ENCODE assay signal across 17 cellular contexts in the genomic region with DNA sequence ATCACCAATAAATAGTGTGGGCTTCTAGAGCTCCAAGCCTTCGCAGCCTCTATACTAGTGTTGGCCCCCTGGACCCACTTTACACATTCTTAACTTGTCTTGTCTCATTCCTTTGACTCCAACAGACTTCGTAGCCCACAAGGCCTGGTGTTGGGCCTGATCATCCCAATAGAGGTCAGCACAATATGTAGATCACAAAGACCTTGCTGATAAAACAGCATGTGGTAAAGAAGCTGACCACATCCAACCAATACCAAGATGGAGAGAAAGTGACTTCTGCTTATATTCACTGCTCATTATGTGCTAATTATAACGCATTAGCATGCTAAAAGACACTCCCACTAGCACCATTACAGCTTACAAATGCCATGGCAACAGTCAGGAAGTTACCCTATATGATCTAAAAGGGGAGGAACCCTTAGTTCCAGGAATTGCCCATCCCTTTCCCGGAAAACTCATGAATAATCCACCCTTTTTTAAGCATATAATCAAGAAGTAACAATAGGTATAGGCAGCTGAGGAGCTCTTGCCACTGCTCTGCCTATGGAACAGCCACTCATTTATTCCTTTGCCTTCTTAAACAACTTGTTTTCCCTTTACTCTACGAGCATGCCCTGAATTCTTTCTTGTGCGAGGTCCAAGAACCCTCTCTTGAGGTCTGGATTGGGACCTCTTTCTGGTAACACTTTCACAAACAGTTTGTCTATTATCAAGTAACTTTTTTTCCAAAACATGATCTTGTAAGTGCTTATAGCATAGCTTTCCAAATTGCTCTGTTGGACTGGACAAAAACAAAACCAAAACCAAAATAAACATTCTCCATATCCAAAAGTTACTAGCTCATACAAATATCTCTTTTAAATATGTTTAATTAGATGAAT. TPM values are rescaled to one million over a fixed set of nuclear protein-coding genes. Genes with fewer than 3 reads are reported as not detected.
A peak's percentile ranks its signal among the peaks of the same experiment; 100 is the strongest.
DNase-seq lines count a peak whose midpoint lies in the region; FAIRE-seq and TF ChIP-seq lines count a peak whose summit lies in the region.
"Had no signal": no experiment of that assay in that cellular context is flagged by ENCODE, and none has a peak within 500 bp of the region (broad histone marks: within the 10 kb centered on the region; RNA-seq: fewer than 3 reads in every experiment).

No MANE protein-coding gene starts in this region.

- H2AFZ ChIP-seq in mesenchymal stem cell (ENCODE audit: low read depth, low read length), result no peak overlapping the region

- H2BK120ac ChIP-seq in mesenchymal stem cell (ENCODE audit: low read depth, low read length), result no peak overlapping the region

- no peak overlapping the region for H2BK12ac ChIP-seq in mesenchymal stem cell (ENCODE audit: low read length in 2 of 2)

- WGBS in mesenchymal stem cell, result 92% methylated on average over 6 of the region's 6 CpGs

- H3K14ac ChIP-seq in mesenchymal stem cell (ENCODE audit: low read length in 2 of 2), result no peak overlapping the region

- no peak overlapping the region for H2BK5ac ChIP-seq in mesenchymal stem cell (ENCODE audit: low read depth, low read length, poor library complexity, severe bottlenecking)

- TF ChIP-seq POLR2A in erythroblast (IDR thresholded peaks at IDR 0.05; ENCODE audit: low read length), result no peak

- no peaks in the 10 kb centered on the region for H3K36me3 ChIP-seq in mesenchymal stem cell (ENCODE audit: control insufficient read depth in 1 of 2, insufficient read depth in 2 of 2, low read depth in 1 of 2, low read length in 2 of 2)
- H3K36me3 ChIP-seq: ovary, spleen had no signal

- no peaks in the 10 kb centered on the region for H3K79me1 ChIP-seq in mesenchymal stem cell (replicated peaks; ENCODE audit: low read length, poor library complexity, severe bottlenecking)

- H3K27ac ChIP-seq in mesenchymal stem cell (ENCODE audit: low read length, poor library complexity, severe bottlenecking), result no peak overlapping the region
- H3K27ac ChIP-seq: ovary, spleen had no signal

- no peak overlapping the region for H3K4ac ChIP-seq in mesenchymal stem cell (ENCODE audit: low read depth in 1 of 2, low read length in 2 of 2)

- FAIRE-seq in A204.1 (lab: Jason Lieb, UNC), result peak; percentile 66
- FAIRE-seq: D721Med had no signal

- H2AK5ac ChIP-seq in mesenchymal stem cell (ENCODE audit: low read length, severe bottlenecking), result no peak overlapping the region

- peak overlapping the region in 1 of 2 experiments; percentile 65 for H3K4me3 ChIP-seq in mesenchymal stem cell (ENCODE audit: insufficient read depth in 1 of 2, low read depth in 1 of 2, low read length in 2 of 2)
- H3K4me3 ChIP-seq: ovary, spleen had no signal

- no peak overlapping the region for H4K91ac ChIP-seq in mesenchymal stem cell (ENCODE audit: low read length)

- CTCF ChIA-PET in HEK293T (lab: Yijun Ruan, JAX), result no interaction called here

- POLR2A ChIA-PET in HEK293T (lab: Yijun Ruan, JAX), result no interaction called here

- peak; percentile 42 for DNase-seq in MV-4-11 (lab: John Stamatoyannopoulos, UW)
- peak; percentile 35 to 37 for DNase-seq in erythroblast (lab: John Stamatoyannopoulos, UW)
- no peak for DNase-seq in mesenchymal stem cell
- no peak for DNase-seq in HEK293T (ENCODE audit: extremely low spot score)
- no peak for DNase-seq in cortex of kidney (lab: John Stamatoyannopoulos, UW)
- DNase-seq in GM19238 (ENCODE audit: insufficient read length, low spot score), result no peak
- no peak for DNase-seq in SKM-1 (lab: John Stamatoyannopoulos, UW; ENCODE audit: unreplicated experiment)
- DNase-seq: activated CD4-positive, alpha-beta T cell treated with anti-CD3 and anti-CD28 coated beads, Interleukin-2, amount 50 U/mL, for 1 hour; activated T-cell treated with anti-CD3 and anti-CD28 coated beads, Interleukin-2, amount 50 U/mL, for 48 hours; AML-193; central memory CD4-positive, alpha-beta T cell; head of caudate nucleus; ovary; spleen; stimulated activated naive CD4-positive, alpha-beta T cell treated with Interleukin-2 at 50 U/mL for 16 hours had no signal

- H3K9me3 ChIP-seq in mesenchymal stem cell (ENCODE audit: control insufficient read depth, low read length), result no peaks in the 10 kb centered on the region
- H3K9me3 ChIP-seq: ovary, spleen had no signal

- H3K18ac ChIP-seq in mesenchymal stem cell (ENCODE audit: low read depth in 1 of 2, low read length in 2 of 2), result no peak overlapping the region

- peak overlapping the region; percentile 83 for H3K9ac ChIP-seq in mesenchymal stem cell (ENCODE audit: low read length)

- no peak overlapping the region for H3K4me2 ChIP-seq in mesenchymal stem cell (ENCODE audit: low read length, poor library complexity, severe bottlenecking)

- no peaks in the 10 kb centered on the region for H3K4me1 ChIP-seq in mesenchymal stem cell (ENCODE audit: control insufficient read depth, insufficient read depth, low read depth, low read length)
- H3K4me1 ChIP-seq: spleen had no signal

- no peak overlapping the region for H3K23ac ChIP-seq in mesenchymal stem cell (ENCODE audit: low read length in 2 of 2)

- H4K8ac ChIP-seq in mesenchymal stem cell (ENCODE audit: low read length), result no peak overlapping the region

- H3K27me3 ChIP-seq in mesenchymal stem cell (ENCODE audit: control insufficient read depth in 1 of 2, insufficient read depth in 1 of 2, low read length in 2 of 2), result no peaks in the 10 kb centered on the region
- H3K27me3 ChIP-seq: ovary, spleen had no signal

- H2BK15ac ChIP-seq in mesenchymal stem cell (ENCODE audit: low read depth, poor library complexity, severe bottlenecking), result no peak overlapping the region

TF ChIP-seq in HEK293T, 16 proteins besides CTCF, POLR2A, EP300 and RAD21:
- TF ChIP-seq TARDBP (IDR thresholded peaks at IDR 0.05) (no peak), ELF4 (IDR thresholded peaks at IDR 0.05) (no peak)
- TF ChIP-seq, protein P1, sequence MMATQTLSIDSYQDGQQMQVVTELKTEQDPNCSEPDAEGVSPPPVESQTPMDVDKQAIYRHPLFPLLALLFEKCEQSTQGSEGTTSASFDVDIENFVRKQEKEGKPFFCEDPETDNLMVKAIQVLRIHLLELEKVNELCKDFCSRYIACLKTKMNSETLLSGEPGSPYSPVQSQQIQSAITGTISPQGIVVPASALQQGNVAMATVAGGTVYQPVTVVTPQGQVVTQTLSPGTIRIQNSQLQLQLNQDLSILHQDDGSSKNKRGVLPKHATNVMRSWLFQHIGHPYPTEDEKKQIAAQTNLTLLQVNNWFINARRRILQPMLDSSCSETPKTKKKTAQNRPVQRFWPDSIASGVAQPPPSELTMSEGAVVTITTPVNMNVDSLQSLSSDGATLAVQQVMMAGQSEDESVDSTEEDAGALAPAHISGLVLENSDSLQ (IDR thresholded peaks at IDR 0.05), result no peak

RNA-seq across cellular contexts. Expression of gene ECHDC1, which starts 54.6 kb away (rescaled TPM):
- 45.8 TPM for polyA plus RNA-seq in mesenchymal stem cell (2013, experiment 1 of 2)
- 47.5 TPM for polyA plus RNA-seq in mesenchymal stem cell (2013, experiment 2 of 2)

Comparison
In these comparisons a context has a peak if more than half of its experiments do, and no peak if none do; other contexts are left out.
1. DNase-seq: peak in MV-4-11 (single experiment) and erythroblast (2 of 2); none in mesenchymal stem cell (single experiment), HEK293T (single experiment), cortex of kidney (single experiment), GM19238 (single experiment) and SKM-1 (single experiment).